In genomic region chr6:6547111-6547879, GRCh38 we compare ENCODE assay signal across 8 cellular contexts. TPM values are rescaled to one million over a fixed set of nuclear protein-coding genes. Genes with fewer than 3 reads are reported as not detected.
DNase-seq lines count a peak whose midpoint lies in the region; ATAC-seq and TF ChIP-seq lines count a peak whose summit lies in the region.

No MANE protein-coding gene starts in this region.

- peaks cover 12% of the 10 kb centered on the region for H3K4me1 Mint-ChIP-seq in chondrocyte (ENCODE audit: low read depth)

- TF ChIP-seq CTCF in chondrocyte (IDR thresholded peaks at IDR 0.05) (peak; percentile 98), kidney epithelial cell (IDR thresholded peaks at IDR 0.05; ENCODE audit: insufficient read depth, low read length, poor library complexity, severe bottlenecking) (peak; percentile 81)

- H3K4me3 Mint-ChIP-seq in chondrocyte (ENCODE audit: unreplicated experiment), result peak overlapping the region; percentile 67

- peaks cover 30% of the 10 kb centered on the region for H3K27me3 Mint-ChIP-seq in chondrocyte (ENCODE audit: low read depth)

- H3K36me3 ChIP-seq in kidney epithelial cell (ENCODE audit: control insufficient read depth, insufficient read depth, low read length), result no peaks in the 10 kb centered on the region

- in situ Hi-C loops in ACHN (cut with HindIII; ENCODE audit: low pct_ligation_motif_present, low pct_unique_long_range_greater_than_20kb, low sequenced_read_pairs), result no loop called here

- peaks cover 18% of the 10 kb centered on the region for H3K27me3 ChIP-seq in kidney epithelial cell (ENCODE audit: control insufficient read depth, insufficient read depth, low read length)

- peak overlapping the region; percentile 45 for H3K27ac Mint-ChIP-seq in chondrocyte (ENCODE audit: unreplicated experiment)

- peak; percentile 89 for ATAC-seq in GM18508 (IDR thresholded peaks at IDR 0.05; ENCODE audit: insufficient read depth, unreplicated experiment)
- peak; percentile 84 for ATAC-seq in HG03039 (IDR thresholded peaks at IDR 0.05; ENCODE audit: unreplicated experiment)

- DNase-seq in ACHN (peak; percentile 76), NCI-H2171 (lab: John Stamatoyannopoulos, UW) (peak; percentile 31), chondrocyte (ENCODE audit: low spot score) (no peak), kidney epithelial cell (ENCODE audit: low read depth) (peak; percentile 41)
- peak; percentile 68 for DNase-seq in activated CD4-positive, CD25-positive, alpha-beta regulatory T cell treated with anti-CD3 and anti-CD28 coated beads, Interleukin-2, amount 50 U/mL, for 16 hours (ENCODE audit: low read depth, low spot score)
- peak; percentile 62 to 74 for DNase-seq in stimulated activated CD4-positive, alpha-beta T cell treated with anti-CD3 and anti-CD28 coated beads, Interleukin-15, amount 100 ng/mL, for 48 hours (ENCODE audit: low read depth in 2 of 2)

- no peak overlapping the region for H3K4me3 ChIP-seq in kidney epithelial cell (ENCODE audit: low read depth, low read length)

- peaks cover 6% of the 10 kb centered on the region for H3K9me3 Mint-ChIP-seq in chondrocyte (ENCODE audit: low read depth)

- H3K36me3 Mint-ChIP-seq in chondrocyte (ENCODE audit: low read depth), result peaks cover under 1% of the 10 kb centered on the region

RNA-seq across cellular contexts. Expression of gene LY86, which starts 41.2 kb away (rescaled TPM):
- total RNA-seq in chondrocyte (not detected in 3 replicates), kidney epithelial cell (0.96 TPM in 1 of 2 replicates, not detected in the other)
